Comparison of ENCODE assay signal across 8 cellular contexts in the genomic region with DNA sequence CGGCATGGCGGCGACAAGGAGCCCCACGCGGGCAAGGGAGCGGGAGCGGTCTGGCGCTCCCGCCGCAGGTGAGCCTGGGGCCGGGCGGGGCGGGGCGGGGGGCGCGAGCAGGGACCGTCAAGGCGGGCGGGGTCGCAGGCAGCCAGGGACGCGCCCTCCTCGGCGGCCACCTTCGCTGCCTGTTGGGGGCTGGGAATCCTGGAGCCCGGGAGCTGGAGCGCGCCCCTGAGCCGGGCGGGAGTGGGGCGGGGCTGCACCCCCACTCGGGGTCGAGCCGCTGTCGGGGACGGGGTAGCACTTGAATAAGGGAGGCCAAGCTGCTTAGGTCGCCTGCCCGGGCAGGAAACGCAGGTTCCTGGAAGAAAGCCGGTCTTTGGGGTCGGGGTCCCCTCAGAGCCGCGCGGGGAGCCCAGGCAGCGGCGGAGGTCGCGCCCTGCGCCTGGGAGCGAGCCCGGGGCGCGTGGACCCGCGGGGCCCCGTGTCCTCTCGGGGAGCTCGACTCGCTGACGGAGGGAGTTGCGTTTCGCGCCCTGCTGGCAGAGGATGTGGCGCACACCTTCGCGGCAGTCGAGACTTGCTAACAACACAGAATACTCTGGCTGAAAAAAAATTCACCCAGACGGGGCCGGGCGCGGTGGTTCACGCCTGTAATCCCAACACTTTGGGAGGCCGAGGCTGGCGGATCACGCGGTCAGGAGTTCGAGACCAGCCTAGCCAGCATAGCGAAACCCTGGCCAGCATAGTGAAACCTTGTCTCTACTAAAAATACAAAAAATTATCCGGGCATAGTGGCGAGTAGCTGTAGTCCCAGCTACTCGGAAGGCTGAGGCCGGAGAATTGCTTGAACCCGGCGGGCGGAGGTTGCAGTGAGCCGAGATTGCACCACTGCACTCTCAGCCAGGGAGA.
DNase-seq lines count a peak whose midpoint lies in the region; ATAC-seq lines count a peak whose summit lies in the region.

No MANE protein-coding gene starts in this region.

- no peaks in the 10 kb centered on the region for H3K36me3 ChIP-seq in HUES6 (ENCODE audit: control insufficient read depth, insufficient read depth, low read length)
- H3K36me3 ChIP-seq in iPS DF 6.9 (ENCODE audit: control insufficient read depth, insufficient read depth, low read length): no peaks in the 10 kb centered on the region

- H3K4me1 ChIP-seq in HUES6 (ENCODE audit: control insufficient read depth, insufficient read depth, low read length) (no peaks in the 10 kb centered on the region), iPS DF 6.9 (ENCODE audit: control insufficient read depth, insufficient read depth, low read length) (no peaks in the 10 kb centered on the region)

- WGBS in iPS DF 6.9 (ENCODE audit: insufficient coverage, insufficient read length): no CpG with 5 or more reads among the region's 86 CpGs

- peak overlapping the region; percentile 94 for H3K4me3 ChIP-seq in HUES6 (ENCODE audit: low read depth, low read length)
- H3K4me3 ChIP-seq in iPS DF 6.9 (ENCODE audit: low read length): peak overlapping the region; percentile 79

- peak; percentile 46 for DNase-seq in DMS53 treated with DMSO at 0.1 percent for 48 hours (lab: John Stamatoyannopoulos, UW; ENCODE audit: unreplicated experiment)
- peak; percentile 21 for DNase-seq in SKM-1 treated with dmso at 0.1 percent for 144 hours (lab: John Stamatoyannopoulos, UW; ENCODE audit: unreplicated experiment)
- DNase-seq in iPS DF 6.9 (ENCODE audit: low read depth, low spot score): peak; percentile 11
- peak; percentile 58 to 67 for DNase-seq in stimulated activated CD4-positive, alpha-beta T cell treated with anti-CD3 and anti-CD28 coated beads, Interleukin-12 subunit alpha, Interleukin-12 subunit beta, amount 100 ng/mL, for 24 hours (ENCODE audit: low read depth in 2 of 2)
- no peak for DNase-seq in AG08395 (ENCODE audit: low spot score)

- no peaks in the 10 kb centered on the region for H3K27me3 Mint-ChIP-seq in activated naive CD8-positive, alpha-beta T cell

- H3K36me3 Mint-ChIP-seq in activated naive CD8-positive, alpha-beta T cell: no peaks in the 10 kb centered on the region

- peak overlapping the region; percentile 39; the same call in 1 of the 2 replicates for H3K27ac ChIP-seq in HUES6 (ENCODE audit: low read depth, low read length)
- no peak overlapping the region for H3K27ac ChIP-seq in iPS DF 6.9 (ENCODE audit: low read length)

- ATAC-seq in GM21447 (IDR thresholded peaks at IDR 0.05; ENCODE audit: unreplicated experiment): peak; percentile 78

- H3K9me3 ChIP-seq in HUES6 (ENCODE audit: control insufficient read depth, insufficient read depth, low read depth, low read length) (peaks cover 6% of the 10 kb centered on the region; the same call in 1 of the 2 replicates), iPS DF 6.9 (ENCODE audit: control insufficient read depth, insufficient read depth, low read length) (no peaks in the 10 kb centered on the region)

- peaks cover 53% of the 10 kb centered on the region for H3K4me1 Mint-ChIP-seq in activated naive CD8-positive, alpha-beta T cell (ENCODE audit: low read depth)

- H3K27ac Mint-ChIP-seq in activated naive CD8-positive, alpha-beta T cell: peak overlapping the region; percentile 80

- H3K4me3 Mint-ChIP-seq in activated naive CD8-positive, alpha-beta T cell: peak overlapping the region; percentile 87

- H3K27me3 ChIP-seq in HUES6 (ENCODE audit: control insufficient read depth, insufficient read depth, low read length): peaks cover 61% of the 10 kb centered on the region
- peaks cover 3% of the 10 kb centered on the region for H3K27me3 ChIP-seq in iPS DF 6.9 (ENCODE audit: control insufficient read depth, insufficient read depth, low read length)

- H3K9ac ChIP-seq in HUES6 (ENCODE audit: low read length): peak overlapping the region; percentile 53

- H3K9me3 Mint-ChIP-seq in activated naive CD8-positive, alpha-beta T cell (ENCODE audit: low read depth): no peaks in the 10 kb centered on the region
